ENCODE assay signal across 13 cellular contexts in the genomic region with DNA sequence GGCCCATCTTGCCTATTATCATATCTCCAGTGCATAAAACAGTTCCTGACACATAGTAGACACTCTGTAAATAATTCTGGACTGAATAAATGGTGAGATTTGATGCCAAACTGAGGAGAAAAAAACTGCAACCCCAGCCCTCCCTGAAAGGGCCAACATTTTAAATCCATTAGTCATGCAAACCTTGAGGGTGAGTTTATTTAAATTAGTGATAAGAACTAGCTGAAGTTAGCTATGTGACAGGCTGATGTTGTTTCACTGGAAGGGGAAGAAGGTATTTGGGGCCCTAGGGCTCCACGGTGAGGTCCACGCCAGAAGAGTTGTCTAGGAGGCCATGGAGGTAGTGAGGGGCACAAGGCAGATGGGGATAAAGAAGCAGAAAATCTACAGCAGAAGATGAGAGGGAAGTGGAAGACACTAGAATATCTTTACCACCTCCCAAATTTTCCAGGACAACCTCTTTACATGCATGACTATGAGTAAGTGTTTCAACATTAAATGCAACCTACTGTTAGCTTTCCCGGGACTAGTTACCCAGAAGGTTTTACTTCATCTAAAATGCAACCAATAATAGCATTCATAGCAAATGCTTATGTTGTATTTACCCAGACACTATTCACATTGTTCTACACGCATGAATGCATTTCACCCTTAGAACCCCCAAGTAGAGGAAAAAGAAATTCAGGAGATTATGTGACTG.
DNase-seq lines count a peak whose midpoint lies in the region; ATAC-seq and TF ChIP-seq lines count a peak whose summit lies in the region.
"Had no signal": no experiment of that assay in that cellular context is flagged by ENCODE, and none has a peak within 500 bp of the region (broad histone marks: within the 10 kb centered on the region; RNA-seq: fewer than 3 reads in every experiment).

No MANE protein-coding gene starts in this region.

- no peak for ATAC-seq in left lobe of liver
- ATAC-seq: activated CD4-positive, alpha-beta T cell treated with anti-CD3 and anti-CD28 coated beads for 36 hours; activated T-helper 17 cell treated with anti-CD3 and anti-CD28 coated beads, Interleukin-2, amount 50 U/mL, for 72 hours; lower lobe of right lung; psoas muscle had no signal

- H3K4me3 ChIP-seq in fibroblast of the aortic adventitia (ENCODE audit: low read depth, low read length) (no peak overlapping the region), retinal pigment epithelial cell (ENCODE audit: low read length) (no peak overlapping the region)
- H3K4me3 ChIP-seq: lower lobe of right lung, psoas muscle had no signal

- POLR2A ChIA-PET in RWPE1 (lab: Yijun Ruan, JAX; ENCODE audit: low non-redundant PET): no interaction called here

- no peak overlapping the region for H3K27ac ChIP-seq in RWPE1
- H3K27ac ChIP-seq: lower lobe of right lung, psoas muscle had no signal

- TF ChIP-seq CTCF in RWPE1 (conservative IDR thresholded peaks at IDR 0.05; ENCODE audit: low read depth): no peak
- no peak for TF ChIP-seq CTCF in fibroblast of the aortic adventitia (IDR thresholded peaks at IDR 0.05; ENCODE audit: insufficient read depth, low read length)
- TF ChIP-seq CTCF in retinal pigment epithelial cell (conservative IDR thresholded peaks at IDR 0.05; ENCODE audit: low read depth, low read length): no peak

- peak; percentile 36 for DNase-seq in GM03348 (ENCODE audit: low spot score)
- peak; percentile 57 for DNase-seq in RWPE1 (ENCODE audit: low spot score)
- DNase-seq in fibroblast of the aortic adventitia (ENCODE audit: low read depth): peak; percentile 93
- peak; percentile 58 for DNase-seq in retinal pigment epithelial cell (ENCODE audit: low read depth)
- DNase-seq in DMS114 treated with DMSO at 0.1 percent for 48 hours (lab: John Stamatoyannopoulos, UW; ENCODE audit: unreplicated experiment): no peak
- DNase-seq in activated CD4-positive, alpha-beta T cell treated with anti-CD3 and anti-CD28 coated beads, Interleukin-2, amount 50 U/mL, for 48 hours: no peak
- no peak for DNase-seq in left lobe of liver (ENCODE audit: low spot score)
- DNase-seq: activated CD4-positive, alpha-beta T cell treated with anti-CD3 and anti-CD28 coated beads for 36 hours; lower lobe of right lung; NCI-H1092; psoas muscle; substantia nigra had no signal

- CTCF ChIA-PET in RWPE1 (lab: Yijun Ruan, JAX): interaction anchor here (0.6 kb wide), 1 partner anchor 300 kb away, joined by 3 read pairs; no protein-coding TSS in a partner anchor

Comparison
In these comparisons a context has a peak if more than half of its experiments do, and no peak if none do; other contexts are left out.
1. DNase-seq: peak in GM03348 (single experiment), RWPE1 (single experiment), fibroblast of the aortic adventitia (single experiment) and retinal pigment epithelial cell (single experiment); none in DMS114 treated with DMSO at 0.1 percent for 48 hours (single experiment), activated CD4-positive, alpha-beta T cell treated with anti-CD3 and anti-CD28 coated beads, Interleukin-2, amount 50 U/mL, for 48 hours (0 of 2) and left lobe of liver (single experiment).